17 cellular contexts compared by ENCODE assay signal in genomic region chr15:65645392-65645791, GRCh38. TPM values are rescaled to one million over a fixed set of nuclear protein-coding genes. Genes with fewer than 3 reads are reported as not detected.
A peak's percentile ranks its signal among the peaks of the same experiment; 100 is the strongest.
DNase-seq lines count a peak whose midpoint lies in the region; ATAC-seq and TF ChIP-seq lines count a peak whose summit lies in the region.
"Had no signal": no experiment of that assay in that cellular context is flagged by ENCODE, and none has a peak within 500 bp of the region (broad histone marks: within the 10 kb centered on the region; RNA-seq: fewer than 3 reads in every experiment).

No MANE protein-coding gene starts in this region.

- no peak for TF ChIP-seq CTCF in neural crest cell (conservative IDR thresholded peaks at IDR 0.05)

- no peak for DNase-seq in activated T-cell treated with anti-CD3 and anti-CD28 coated beads, Interleukin-2, amount 50 U/mL, for 72 hours
- no peak for DNase-seq in activated T-cell treated with anti-CD3 and anti-CD28 coated beads, Interleukin-2, amount 50 U/mL, for 1 hour
- DNase-seq in NCI-H2029 (lab: John Stamatoyannopoulos, UW): peak; percentile 42
- DNase-seq in neural crest cell (ENCODE audit: low read depth, low spot score): no peak
- DNase-seq in activated CD4-positive, alpha-beta T cell treated with anti-CD3 and anti-CD28 coated beads, Interleukin-2, amount 10 ng/mL, durations not matched to agents 7 days and 5 days: no peak
- DNase-seq: 8988T; CD4-positive, alpha-beta memory T cell; DMS153; DMS79; GDM1; GOT3; H7; HFFc6 had no signal

- H3K4me1 Mint-ChIP-seq in activated T-cell treated with anti-CD3 and anti-CD28 coated beads, Interleukin-2, amount 50 U/mL, for 72 hours (ENCODE audit: low read depth): peaks cover 6% of the 10 kb centered on the region
- H3K4me1 Mint-ChIP-seq in activated T-helper 17 cell treated with anti-CD3 and anti-CD28 coated beads, Interleukin-2, amount 50 U/mL, for 72 hours: peaks cover 3% of the 10 kb centered on the region
- no peaks in the 10 kb centered on the region for H3K4me1 Mint-ChIP-seq in neural crest cell
- H3K4me1 Mint-ChIP-seq in activated CD4-positive, alpha-beta T cell treated with anti-CD3 and anti-CD28 coated beads, Interleukin-2, amount 10 ng/mL, durations not matched to agents 7 days and 5 days: peaks cover 6% of the 10 kb centered on the region
- H3K4me1 Mint-ChIP-seq: CD14-positive monocyte had no signal

- no peaks in the 10 kb centered on the region for H3K36me3 Mint-ChIP-seq in activated T-cell treated with anti-CD3 and anti-CD28 coated beads, Interleukin-2, amount 50 U/mL, for 72 hours (ENCODE audit: insufficient read depth in 2 of 2)
- no peaks in the 10 kb centered on the region for H3K36me3 Mint-ChIP-seq in activated T-helper 17 cell treated with anti-CD3 and anti-CD28 coated beads, Interleukin-2, amount 50 U/mL, for 72 hours (ENCODE audit: low read depth)
- no peaks in the 10 kb centered on the region for H3K36me3 Mint-ChIP-seq in neural crest cell (ENCODE audit: low read depth)
- peaks cover under 1% of the 10 kb centered on the region for H3K36me3 Mint-ChIP-seq in activated CD4-positive, alpha-beta T cell treated with anti-CD3 and anti-CD28 coated beads, Interleukin-2, amount 10 ng/mL, durations not matched to agents 7 days and 5 days (ENCODE audit: low read depth)

- POLR2A ChIA-PET in activated CD4-positive, alpha-beta T cell treated with anti-CD3 and anti-CD28 coated beads, Interleukin-2, amount 10 ng/mL, durations not matched to agents 7 days and 5 days (lab: Charles Lee): interaction anchor here (1.0 kb wide), 1 partner anchor 8 kb away, joined by 3 read pairs; no protein-coding TSS in a partner anchor

- peak overlapping the region; percentile 0 for H3K27ac Mint-ChIP-seq in activated T-cell treated with anti-CD3 and anti-CD28 coated beads, Interleukin-2, amount 50 U/mL, for 72 hours
- H3K27ac Mint-ChIP-seq in activated T-helper 17 cell treated with anti-CD3 and anti-CD28 coated beads, Interleukin-2, amount 50 U/mL, for 72 hours: peak overlapping the region; percentile 15
- H3K27ac Mint-ChIP-seq in neural crest cell (ENCODE audit: unreplicated experiment): peak overlapping the region; percentile 75
- no peak overlapping the region for H3K27ac Mint-ChIP-seq in activated CD4-positive, alpha-beta T cell treated with anti-CD3 and anti-CD28 coated beads, Interleukin-2, amount 10 ng/mL, durations not matched to agents 7 days and 5 days
- H3K27ac Mint-ChIP-seq: HFFc6 had no signal

- CTCF ChIA-PET in activated CD4-positive, alpha-beta T cell treated with anti-CD3 and anti-CD28 coated beads, Interleukin-2, amount 10 ng/mL, durations not matched to agents 7 days and 5 days (lab: Charles Lee): interaction anchor here (0.7 to 1.3 kb wide), 2 partner anchors 13 to 22 kb away, joined by 3 to 4 read pairs; no protein-coding TSS in a partner anchor

- no peaks in the 10 kb centered on the region for H3K9me3 Mint-ChIP-seq in activated T-cell treated with anti-CD3 and anti-CD28 coated beads, Interleukin-2, amount 50 U/mL, for 72 hours
- H3K9me3 Mint-ChIP-seq in activated T-helper 17 cell treated with anti-CD3 and anti-CD28 coated beads, Interleukin-2, amount 50 U/mL, for 72 hours: no peaks in the 10 kb centered on the region
- H3K9me3 Mint-ChIP-seq in neural crest cell: no peaks in the 10 kb centered on the region
- H3K9me3 Mint-ChIP-seq in activated CD4-positive, alpha-beta T cell treated with anti-CD3 and anti-CD28 coated beads, Interleukin-2, amount 10 ng/mL, durations not matched to agents 7 days and 5 days: no peaks in the 10 kb centered on the region
- H3K9me3 Mint-ChIP-seq: CD14-positive monocyte, HFFc6 had no signal

- H3K27me3 Mint-ChIP-seq in activated T-cell treated with anti-CD3 and anti-CD28 coated beads, Interleukin-2, amount 50 U/mL, for 72 hours (ENCODE audit: low read depth): no peaks in the 10 kb centered on the region
- H3K27me3 Mint-ChIP-seq in activated T-helper 17 cell treated with anti-CD3 and anti-CD28 coated beads, Interleukin-2, amount 50 U/mL, for 72 hours: no peaks in the 10 kb centered on the region
- no peaks in the 10 kb centered on the region for H3K27me3 Mint-ChIP-seq in neural crest cell (ENCODE audit: low read depth)
- no peaks in the 10 kb centered on the region for H3K27me3 Mint-ChIP-seq in activated CD4-positive, alpha-beta T cell treated with anti-CD3 and anti-CD28 coated beads, Interleukin-2, amount 10 ng/mL, durations not matched to agents 7 days and 5 days
- H3K27me3 Mint-ChIP-seq: CD4-positive, alpha-beta memory T cell had no signal

- H3K4me3 Mint-ChIP-seq in activated T-cell treated with anti-CD3 and anti-CD28 coated beads, Interleukin-2, amount 50 U/mL, for 72 hours: no peak overlapping the region
- H3K4me3 Mint-ChIP-seq in activated T-helper 17 cell treated with anti-CD3 and anti-CD28 coated beads, Interleukin-2, amount 50 U/mL, for 72 hours: no peak overlapping the region
- H3K4me3 Mint-ChIP-seq in neural crest cell: no peak overlapping the region
- H3K4me3 Mint-ChIP-seq in activated CD4-positive, alpha-beta T cell treated with anti-CD3 and anti-CD28 coated beads, Interleukin-2, amount 10 ng/mL, durations not matched to agents 7 days and 5 days: no peak overlapping the region
- H3K4me3 Mint-ChIP-seq: CD14-positive monocyte; CD4-positive, alpha-beta memory T cell; HFFc6 had no signal

- no peak for ATAC-seq in activated T-cell treated with anti-CD3 and anti-CD28 coated beads, Interleukin-2, amount 50 U/mL, for 72 hours (replicated peaks in 1 of 2)
- no peak for ATAC-seq in activated T-helper 17 cell treated with anti-CD3 and anti-CD28 coated beads, Interleukin-2, amount 50 U/mL, for 72 hours (replicated peaks)
- ATAC-seq in GM21576 (IDR thresholded peaks at IDR 0.05; ENCODE audit: unreplicated experiment): no peak
- ATAC-seq: HCT116 had no signal

RNA-seq across cellular contexts. Expression of gene SLC24A1, which starts 23.7 kb away (rescaled TPM):
- total RNA-seq in activated T-cell treated with anti-CD3 and anti-CD28 coated beads, Interleukin-2, amount 50 U/mL, for 72 hours: 10 to 100 TPM in 1 of 2 donors, 1 to 10 TPM in 1; 7.7 to 12.9 TPM
- total RNA-seq in activated T-helper 17 cell treated with anti-CD3 and anti-CD28 coated beads, Interleukin-2, amount 50 U/mL, for 72 hours: 1 to 10 TPM; 2.9 to 3.3 TPM
- total RNA-seq in neural crest cell: 5.4 and 8.9 TPM in 2 replicates
- total RNA-seq in activated CD4-positive, alpha-beta T cell treated with anti-CD3 and anti-CD28 coated beads, Interleukin-2, amount 10 ng/mL, durations not matched to agents 7 days and 5 days: 1 to 10 TPM; 4.3 to 5.4 TPM

RNA-seq across cellular contexts. Expression of gene INTS14, which starts 34.5 kb away (rescaled TPM):
- 10 to 100 TPM; 48.9 to 53.7 TPM for total RNA-seq in activated T-cell treated with anti-CD3 and anti-CD28 coated beads, Interleukin-2, amount 50 U/mL, for 72 hours
- total RNA-seq in activated T-helper 17 cell treated with anti-CD3 and anti-CD28 coated beads, Interleukin-2, amount 50 U/mL, for 72 hours: 10 to 100 TPM; 40.0 to 77.6 TPM
- total RNA-seq in neural crest cell: 53.1 and 54.6 TPM in 2 replicates
- 10 to 100 TPM; 38.4 to 46.8 TPM for total RNA-seq in activated CD4-positive, alpha-beta T cell treated with anti-CD3 and anti-CD28 coated beads, Interleukin-2, amount 10 ng/mL, durations not matched to agents 7 days and 5 days
